In the genomic region with DNA sequence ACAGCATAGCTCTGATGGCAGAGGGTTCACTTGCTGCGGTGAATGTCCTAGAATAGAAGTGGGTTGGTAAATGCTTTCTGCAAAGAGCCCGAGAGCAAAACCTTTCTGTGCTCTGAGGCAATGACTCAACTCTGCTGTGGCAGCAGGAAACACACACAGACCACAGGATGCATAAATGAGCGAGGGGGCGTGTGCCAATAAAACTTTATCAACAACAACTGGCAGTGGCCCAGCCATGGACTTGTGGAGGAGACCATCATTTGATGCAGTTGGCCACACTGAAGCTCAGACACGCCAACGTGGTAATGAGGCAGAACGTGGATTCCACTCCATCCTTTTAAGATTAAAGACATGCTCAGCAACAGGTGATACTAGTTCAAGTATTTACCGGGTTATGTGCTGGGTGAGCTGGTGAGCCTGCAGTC, we compare ENCODE assay signal across 8 cellular contexts. TPM values are rescaled to one million over a fixed set of nuclear protein-coding genes. Genes with fewer than 3 reads are reported as not detected.
DNase-seq lines count a peak whose midpoint lies in the region; ATAC-seq and TF ChIP-seq lines count a peak whose summit lies in the region.

No MANE protein-coding gene starts in this region.

- H3K9ac ChIP-seq in MM.1S (ENCODE audit: low read length): peak overlapping the region; percentile 62
- no peak overlapping the region for H3K9ac ChIP-seq in H9 (ENCODE audit: extremely low read depth, insufficient read length, low read length)

- peak overlapping the region; percentile 99 for H3K27ac Mint-ChIP-seq in activated CD4-positive, alpha-beta memory T cell treated with anti-CD3 and anti-CD28 coated beads for 36 hours
- no peak overlapping the region for H3K27ac Mint-ChIP-seq in H9

- intact Hi-C loops in activated CD4-positive, alpha-beta memory T cell treated with anti-CD3 and anti-CD28 coated beads for 36 hours (cut with micrococcal nuclease): loop anchor here (1.0 to 5.0 kb wide), 4 partner anchors 7 to 1521 kb away; a partner anchor contains a TSS
- intact Hi-C loops in gastrocnemius medialis (cut with DNase I; ENCODE audit: low total_unique reads): no loop called here

- H3K27ac ChIP-seq in MM.1S (ENCODE audit: low read length): peak overlapping the region; percentile 94
- H3K27ac ChIP-seq in gastrocnemius medialis: no peak overlapping the region
- H3K27ac ChIP-seq in H9 (ENCODE audit: insufficient read length, low read depth, low read length): no peak overlapping the region

- H3K14ac ChIP-seq in H9 (ENCODE audit: insufficient read depth, low read length): no peak overlapping the region

- no peak for TF ChIP-seq POLR2A in gastrocnemius medialis (IDR thresholded peaks at IDR 0.05)

- H2BK120ac ChIP-seq in H9 (ENCODE audit: low read depth, low read length, poor library complexity, severe bottlenecking): no peak overlapping the region

- H4K91ac ChIP-seq in H9 (ENCODE audit: insufficient read length, low read depth, low read length): no peak overlapping the region

- no peak overlapping the region for H4K5ac ChIP-seq in H9 (ENCODE audit: insufficient read length, low read depth, low read length)

- no peak overlapping the region for H3K4ac ChIP-seq in H9 (ENCODE audit: low read depth, low read length)

- no peak overlapping the region for H2BK15ac ChIP-seq in H9 (ENCODE audit: low read depth, low read length)

- in situ Hi-C loops in gastrocnemius medialis (cut with MboI; ENCODE audit: low sequenced_read_pairs in 4 of 4): no loop called here

- H3K4me3 Mint-ChIP-seq in activated CD4-positive, alpha-beta memory T cell treated with anti-CD3 and anti-CD28 coated beads for 36 hours: peak overlapping the region; percentile 83
- no peak overlapping the region for H3K4me3 Mint-ChIP-seq in H9

- H3K56ac ChIP-seq in H9 (ENCODE audit: insufficient read length, low read depth, low read length): no peak overlapping the region

- TF ChIP-seq CTCF in GM12864 (IDR thresholded peaks at IDR 0.05; ENCODE audit: low read depth, low read length, missing control alignments) (no peak), MM.1S (IDR thresholded peaks at IDR 0.05; ENCODE audit: low read length) (no peak), fibroblast of mammary gland (conservative IDR thresholded peaks at IDR 0.05; ENCODE audit: control insufficient read depth, insufficient read depth, low read depth, low read length) (no peak), gastrocnemius medialis (IDR thresholded peaks at IDR 0.05 in 4 of 5, conservative IDR thresholded peaks at IDR 0.05 in 1 of 5) (no peak), H9 (conservative IDR thresholded peaks at IDR 0.05) (no peak)

- H3K36me3 ChIP-seq in MM.1S (replicated peaks; ENCODE audit: insufficient read depth, low read length) (peaks cover 3% of the 10 kb centered on the region; the same call in 1 of the 2 replicates), gastrocnemius medialis (peaks cover 0 to 14% of the 10 kb centered on the region in 2 donors)

- CTCF ChIA-PET in activated CD4-positive, alpha-beta memory T cell treated with anti-CD3 and anti-CD28 coated beads for 36 hours (lab: Charles Lee): interaction anchor here (0.7 to 0.9 kb wide), 2 partner anchors 9 to 29 kb away, joined by 4 to 5 read pairs; no protein-coding TSS in a partner anchor

- H3K9me3 ChIP-seq in MM.1S (replicated peaks; ENCODE audit: insufficient read depth, low read length) (no peaks in the 10 kb centered on the region), gastrocnemius medialis (no peaks in the 10 kb centered on the region), H9 (ENCODE audit: control insufficient read depth, low read depth, low read length) (no peaks in the 10 kb centered on the region)

- no peak overlapping the region for H3K18ac ChIP-seq in H9 (ENCODE audit: insufficient read length, low read depth, low read length)

- POLR2A ChIA-PET in activated CD4-positive, alpha-beta memory T cell treated with anti-CD3 and anti-CD28 coated beads for 36 hours (lab: Charles Lee): interaction anchor here (1.7 to 2.0 kb wide), 2 partner anchors 9 to 12 kb away, joined by 8 to 14 read pairs; a partner anchor contains a TSS

- no peaks in the 10 kb centered on the region for H3K27me3 ChIP-seq in MM.1S (replicated peaks; ENCODE audit: insufficient read depth, low read length)
- H3K27me3 ChIP-seq in gastrocnemius medialis: no peaks in the 10 kb centered on the region
- no peaks in the 10 kb centered on the region for H3K27me3 ChIP-seq in H9 (ENCODE audit: insufficient read depth, low read length)

- H4K20me1 ChIP-seq in MM.1S (ENCODE audit: insufficient read depth, low read length): no peaks in the 10 kb centered on the region
- H4K20me1 ChIP-seq in H9 (ENCODE audit: control insufficient read depth, insufficient read depth, insufficient read length): no peaks in the 10 kb centered on the region

- no peak overlapping the region for H3T11ph ChIP-seq in H9 (ENCODE audit: low read length)

- H3K4me1 ChIP-seq in MM.1S (ENCODE audit: low read length) (peaks cover 21% of the 10 kb centered on the region), gastrocnemius medialis (peaks cover 2 to 4% of the 10 kb centered on the region in 2 donors), H9 (ENCODE audit: insufficient read depth, low read length) (peaks cover 3% of the 10 kb centered on the region; the same call in 1 of the 2 replicates)

- H3K4me3 ChIP-seq in GM12864 (ENCODE audit: low read depth, low read length) (peak overlapping the region; percentile 56), MM.1S (ENCODE audit: low read length) (peak overlapping the region; percentile 51), fibroblast of mammary gland (ENCODE audit: control insufficient read depth, low read depth, low read length) (no peak overlapping the region), gastrocnemius medialis (no peak overlapping the region)

- no peak for ATAC-seq in gastrocnemius medialis

- peaks cover 77% of the 10 kb centered on the region for H3K4me1 Mint-ChIP-seq in activated CD4-positive, alpha-beta memory T cell treated with anti-CD3 and anti-CD28 coated beads for 36 hours (ENCODE audit: low read depth)
- peaks cover 21 to 23% of the 10 kb centered on the region in 2 experiments for H3K4me1 Mint-ChIP-seq in H9

- peaks cover 2% of the 10 kb centered on the region for H3K27me3 Mint-ChIP-seq in activated CD4-positive, alpha-beta memory T cell treated with anti-CD3 and anti-CD28 coated beads for 36 hours
- no peaks in the 10 kb centered on the region for H3K27me3 Mint-ChIP-seq in H9 (ENCODE audit: low read depth)

- H2AFZ ChIP-seq in MM.1S (ENCODE audit: low read length) (peak overlapping the region; percentile 75), H9 (ENCODE audit: low read length) (no peak overlapping the region)

- DNase-seq in GM12864 (ENCODE audit: low read depth) (peak; percentile 98), HCEC 1CT (peak; percentile 87), MM.1S (peak; percentile 98), fibroblast of mammary gland (ENCODE audit: low read depth) (peak; percentile 90), gastrocnemius medialis (no peak), H9 (no peak)
- peak; percentile 92 for DNase-seq in activated CD4-positive, alpha-beta memory T cell treated with anti-CD3 and anti-CD28 coated beads for 36 hours
- DNase-seq in stimulated activated CD4-positive, alpha-beta T cell treated with anti-CD3 and anti-CD28 coated beads, TNF-alpha, amount 100 ng/mL, for 1 hour (ENCODE audit: low read depth in 3 of 3, low spot score in 1 of 3): peak; percentile 43 to 56 (median 55)

- H3K9me3 Mint-ChIP-seq in activated CD4-positive, alpha-beta memory T cell treated with anti-CD3 and anti-CD28 coated beads for 36 hours: no peaks in the 10 kb centered on the region
- no peaks in the 10 kb centered on the region for H3K9me3 Mint-ChIP-seq in H9

- no CpG with 5 or more reads among the region's 8 CpGs for WGBS in H9 (ENCODE audit: extremely low coverage, insufficient read length, low lambda C conversion rate)

- H2AK5ac ChIP-seq in H9 (ENCODE audit: insufficient read length, low read length): no peak overlapping the region

- no peaks in the 10 kb centered on the region for H3K9me2 ChIP-seq in MM.1S (replicated peaks; ENCODE audit: insufficient read depth, low read length)

- no peak overlapping the region for H4K8ac ChIP-seq in H9 (replicated peaks; ENCODE audit: insufficient read length, low read depth, low read length)

- H2BK5ac ChIP-seq in H9 (ENCODE audit: insufficient read length, low read length): no peak overlapping the region

- peaks cover 15% of the 10 kb centered on the region for H3K36me3 Mint-ChIP-seq in activated CD4-positive, alpha-beta memory T cell treated with anti-CD3 and anti-CD28 coated beads for 36 hours
- H3K36me3 Mint-ChIP-seq in H9 (ENCODE audit: insufficient read depth in 1 of 3, low read depth in 3 of 3): peaks cover 5 to 17% (median 16%) of the 10 kb centered on the region in 3 experiments; a peak in 6 of 7 replicates

- no peak overlapping the region for H2BK12ac ChIP-seq in H9 (ENCODE audit: insufficient read length, low read depth, low read length)

- peaks cover 2% of the 10 kb centered on the region for H3K79me1 ChIP-seq in H9 (ENCODE audit: insufficient read depth, low read depth, low read length, poor library complexity, severe bottlenecking)

- H3K4me2 ChIP-seq in MM.1S (ENCODE audit: low read depth, low read length) (peak overlapping the region; percentile 94), H9 (ENCODE audit: insufficient read depth, insufficient read length, low read length) (no peak overlapping the region)

- H3F3A ChIP-seq in MM.1S (ENCODE audit: insufficient read depth, low read length): peaks cover 26% of the 10 kb centered on the region

- H3K79me2 ChIP-seq in MM.1S (ENCODE audit: low read length): peaks cover 12% of the 10 kb centered on the region
- no peaks in the 10 kb centered on the region for H3K79me2 ChIP-seq in H9 (ENCODE audit: insufficient read depth, low read length)

- H3K23me2 ChIP-seq in H9 (ENCODE audit: insufficient read length, low read depth, low read length, poor library complexity, severe bottlenecking): no peaks in the 10 kb centered on the region

- H2BK20ac ChIP-seq in H9 (ENCODE audit: low read depth, low read length, poor library complexity, severe bottlenecking): no peak overlapping the region

- H3K23ac ChIP-seq in H9 (ENCODE audit: insufficient read length, low read depth, low read length): no peak overlapping the region

RNA-seq across cellular contexts. Expression of a gene that starts 6.8 kb away (rescaled TPM):
- total RNA-seq in activated CD4-positive, alpha-beta memory T cell treated with anti-CD3 and anti-CD28 coated beads for 36 hours: 10 to 100 TPM; 60.8 to 64.7 TPM
- total RNA-seq in gastrocnemius medialis (100 to 1,000 TPM in 1 of 4 donors, 10 to 100 TPM in 3; 67.8 to 106 (median 75.3) TPM), H9 (2021) (67.3 and 68.9 TPM in 2 replicates)

RNA-seq across cellular contexts. Expression of a gene that starts 8.4 kb away (rescaled TPM):
- total RNA-seq in activated CD4-positive, alpha-beta memory T cell treated with anti-CD3 and anti-CD28 coated beads for 36 hours: 10 to 100 TPM; 38.9 to 39.5 TPM
- total RNA-seq in gastrocnemius medialis (100 to 1,000 TPM in 3 of 4 donors, 10 to 100 TPM in 1; 70.8 to 135 (median 106) TPM), H9 (2021) (62.5 and 63.7 TPM in 2 replicates)

Comparison
In these comparisons a context has a peak if more than half of its experiments do, and no peak if none do; other contexts are left out.
1. DNase-seq: peak in GM12864 (single experiment), HCEC 1CT (single experiment), MM.1S (single experiment), activated CD4-positive, alpha-beta memory T cell treated with anti-CD3 and anti-CD28 coated beads for 36 hours (single experiment), fibroblast of mammary gland (single experiment) and stimulated activated CD4-positive, alpha-beta T cell treated with anti-CD3 and anti-CD28 coated beads, TNF-alpha, amount 100 ng/mL, for 1 hour (3 of 3); none in gastrocnemius medialis (0 of 2) and H9 (single experiment).
2. H3K4me3 ChIP-seq: peak in GM12864 (single experiment) and MM.1S (single experiment); none in fibroblast of mammary gland (single experiment) and gastrocnemius medialis (0 of 4).